Comparison of ENCODE assay signal across 1 cellular context in genomic region chr1:16440480-16441311, GRCh38.
TF ChIP-seq lines count a peak whose summit lies in the region.

TSS of gene NECAP2 (plus strand) at chr1:16440724. CDS start at chr1:16440762, 38 bp downstream.

TF ChIP-seq in HepG2, 621 proteins besides CTCF, POLR2A, EP300 and RAD21 (continued from another document and continues in another):
- TF ChIP-seq AHDC1 (CRISPR knock-in tag; IDR thresholded peaks at IDR 0.05; ENCODE audit: borderline replicate concordance): no peak
- TF ChIP-seq SNAPC4 (CRISPR knock-in tag; IDR thresholded peaks at IDR 0.05): peak; percentile 96
- TF ChIP-seq NR3C1 (CRISPR knock-in tag; IDR thresholded peaks at IDR 0.05): no peak
- no peak for TF ChIP-seq HNRNPUL1 (IDR thresholded peaks at IDR 0.05; ENCODE audit: low read depth, low read length)
- 0 out of 2 replicates have a peak, but pooled peaks have one; percentile 54 for TF ChIP-seq DDIT3 (CRISPR knock-in tag; IDR thresholded peaks at IDR 0.05)
- TF ChIP-seq TFDP2 (CRISPR knock-in tag; IDR thresholded peaks at IDR 0.05): peak; percentile 84
- TF ChIP-seq TOE1 (CRISPR knock-in tag; IDR thresholded peaks at IDR 0.05): no peak
- peak; percentile 58; the same call in 1 of the 2 replicates for TF ChIP-seq ZNF503 (CRISPR knock-in tag; IDR thresholded peaks at IDR 0.05)
- TF ChIP-seq SAP130 (CRISPR knock-in tag; IDR thresholded peaks at IDR 0.05; ENCODE audit: low read depth): peak; percentile 96
- TF ChIP-seq SMAD1 (CRISPR knock-in tag; IDR thresholded peaks at IDR 0.05; ENCODE audit: borderline replicate concordance, low read depth): no peak; the same call in 1 of the 2 replicates
- TF ChIP-seq TCF12 (IDR thresholded peaks at IDR 0.05): no peak
- TF ChIP-seq TCF12 (CRISPR knock-in tag; IDR thresholded peaks at IDR 0.05): 0 out of 2 replicates have a peak, but pooled peaks have one; percentile 44
- no peak for TF ChIP-seq ZNF557 (CRISPR knock-in tag; IDR thresholded peaks at IDR 0.05)
- peak; percentile 64; the same call in 1 of the 2 replicates for TF ChIP-seq ELK4 (CRISPR knock-in tag; IDR thresholded peaks at IDR 0.05; ENCODE audit: borderline replicate concordance)
- TF ChIP-seq HNF4G (IDR thresholded peaks at IDR 0.05; ENCODE audit: borderline replicate concordance, low read depth, low read length): no peak
- TF ChIP-seq HNF4G (CRISPR knock-in tag; IDR thresholded peaks at IDR 0.05; ENCODE audit: borderline replicate concordance, low read depth): peak; percentile 33; the same call in 1 of the 2 replicates
- 0 out of 2 replicates have a peak, but pooled peaks have one; percentile 36 for TF ChIP-seq GATA4 (IDR thresholded peaks at IDR 0.05; ENCODE audit: borderline replicate concordance, low read depth)
- TF ChIP-seq ZNF891 (CRISPR knock-in tag; IDR thresholded peaks at IDR 0.05): no peak
- peak; percentile 46 for TF ChIP-seq ZBTB2 (CRISPR knock-in tag; IDR thresholded peaks at IDR 0.05; ENCODE audit: low read depth)
- no peak for TF ChIP-seq ZNF746 (CRISPR knock-in tag; IDR thresholded peaks at IDR 0.05)
- 0 out of 2 replicates have a peak, but pooled peaks have one; percentile 39 for TF ChIP-seq ZNF713 (CRISPR knock-in tag; IDR thresholded peaks at IDR 0.05)
- no peak for TF ChIP-seq ZNF7 (CRISPR knock-in tag; IDR thresholded peaks at IDR 0.05)
- TF ChIP-seq ZNF564 (CRISPR knock-in tag; IDR thresholded peaks at IDR 0.05): peak; percentile 43; the same call in 1 of the 2 replicates
- TF ChIP-seq ZKSCAN5 (CRISPR knock-in tag; IDR thresholded peaks at IDR 0.05): no peak
- 0 out of 2 replicates have a peak, but pooled peaks have one; percentile 4 for TF ChIP-seq ZNF572 (CRISPR knock-in tag; IDR thresholded peaks at IDR 0.05)
- peak; percentile 81; the same call in 1 of the 2 replicates for TF ChIP-seq ZNF430 (CRISPR knock-in tag; IDR thresholded peaks at IDR 0.05)
- TF ChIP-seq SIN3B (IDR thresholded peaks at IDR 0.05; ENCODE audit: low read length): peak; percentile 72
- TF ChIP-seq ZNF512 (CRISPR knock-in tag; IDR thresholded peaks at IDR 0.05): no peak
- TF ChIP-seq ELF1 (CRISPR knock-in tag; IDR thresholded peaks at IDR 0.05): peak; percentile 90
- 0 out of 2 replicates have a peak, but pooled peaks have one; percentile 52 for TF ChIP-seq ZC3H13 (CRISPR knock-in tag; IDR thresholded peaks at IDR 0.05)
- peak in 1 of 2 experiments; percentile 89; a peak in 2 of 4 replicates for TF ChIP-seq KLF16 (CRISPR knock-in tag; IDR thresholded peaks at IDR 0.05)
- TF ChIP-seq ZEB1 (IDR thresholded peaks at IDR 0.05; ENCODE audit: insufficient replicate concordance, low read depth): no peak
- no peak for TF ChIP-seq MTA3 (CRISPR knock-in tag; IDR thresholded peaks at IDR 0.05)
- TF ChIP-seq ZNF281 (CRISPR knock-in tag; IDR thresholded peaks at IDR 0.05; ENCODE audit: borderline replicate concordance): no peak
- TF ChIP-seq BRF2 (CRISPR knock-in tag; IDR thresholded peaks at IDR 0.05): peak; percentile 84
